ENCODE assay signal across 1 cellular context in genomic region chr9:91253488-91253887, GRCh38.
TF ChIP-seq lines count a peak whose summit lies in the region.

No MANE protein-coding gene starts in this region.

TF ChIP-seq in H1, 55 proteins besides CTCF, POLR2A, EP300 and RAD21 (continued from another document):
- TF ChIP-seq CHD7 (IDR thresholded peaks at IDR 0.05; ENCODE audit: insufficient replicate concordance, low read length) (no peak), SAP30 (IDR thresholded peaks at IDR 0.05; ENCODE audit: insufficient read depth, insufficient replicate concordance, low read length) (no peak), JUND (IDR thresholded peaks at IDR 0.05; ENCODE audit: low read length) (no peak), TCF12 (IDR thresholded peaks at IDR 0.05; ENCODE audit: low read depth, low read length) (no peak), TAF1 (IDR thresholded peaks at IDR 0.05; ENCODE audit: low read depth, low read length) (no peak), CEBPB (IDR thresholded peaks at IDR 0.05; ENCODE audit: low read depth, low read length) (no peak), SIRT6 (IDR thresholded peaks at IDR 0.05; ENCODE audit: low read length) (no peak), SIN3A (conservative IDR thresholded peaks at IDR 0.05 in 1 of 2, IDR thresholded peaks at IDR 0.05 in 1 of 2; ENCODE audit: low read depth in 1 of 2, low read length in 2 of 2) (no peak), ZNF274 (IDR thresholded peaks at IDR 0.05; ENCODE audit: borderline replicate concordance, extremely low read depth, low read length) (no peak), E2F6 (IDR thresholded peaks at IDR 0.05) (no peak), PHF8 (conservative IDR thresholded peaks at IDR 0.05; ENCODE audit: low read depth, low read length) (no peak), NANOG (IDR thresholded peaks at IDR 0.05; ENCODE audit: insufficient read depth, low read depth, low read length, poor library complexity, severe bottlenecking) (no peak)
